ENCODE assay signal across 23 cellular contexts in the genomic region with DNA sequence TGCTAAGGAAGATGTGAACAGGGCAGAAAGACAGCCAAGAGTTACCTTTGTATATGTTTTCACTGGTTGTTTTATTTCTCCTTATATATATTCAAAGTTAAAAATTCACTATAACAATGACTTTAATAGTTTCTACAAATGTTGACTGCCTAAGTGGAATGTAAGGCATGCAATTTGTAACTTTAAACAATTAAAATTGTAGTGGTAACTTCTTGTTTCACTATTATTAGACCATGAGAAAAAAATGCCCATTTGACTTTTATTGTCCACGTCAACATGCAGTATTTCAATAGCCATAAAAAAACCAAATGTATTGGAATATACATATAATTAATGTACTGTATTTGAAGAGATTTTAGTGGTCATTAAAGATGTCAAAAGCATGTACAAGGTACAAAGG.
"Had no signal": no experiment of that assay in that cellular context is flagged by ENCODE, and none has a peak within 500 bp of the region (broad histone marks: within the 10 kb centered on the region; RNA-seq: fewer than 3 reads in every experiment).

No MANE protein-coding gene starts in this region.

- H3K36me3 Mint-ChIP-seq: brain had no signal

- DNase-seq: activated CD4-positive, alpha-beta T cell treated with anti-CD3 and anti-CD28 coated beads for 4 hours; activated CD4-positive, alpha-beta T cell treated with anti-CD3 and anti-CD28 coated beads, Interleukin-2, amount 10 ng/mL, durations not matched to agents 7 days and 5 days; activated CD4-positive, alpha-beta T cell treated with anti-CD3 and anti-CD28 coated beads, Interleukin-2, amount 50 U/mL, for 4 hours; activated CD4-positive, CD25-positive, alpha-beta regulatory T cell; activated CD4-positive, CD25-positive, alpha-beta regulatory T cell treated with anti-CD3 and anti-CD28 coated beads, Interleukin-2, amount 50 U/mL, for 72 hours; activated CD8-positive, alpha-beta memory T cell treated with anti-CD3 and anti-CD28 coated beads, Interleukin-2, amount 50 U/mL, for 48 hours; activated gamma-delta T cell; activated naive CD4-positive, alpha-beta T cell; activated naive CD4-positive, alpha-beta T cell treated with anti-CD3 and anti-CD28 coated beads, Interleukin-2, amount 50 U/mL, for 16 hours; activated T-cell treated with anti-CD3 and anti-CD28 coated beads for 4 hours; activated T-cell treated with anti-CD3 and anti-CD28 coated beads, Interleukin-2, amount 50 U/mL, for 24 hours; activated T-cell treated with anti-CD3 and anti-CD28 coated beads, Interleukin-2, amount 50 U/mL, for 72 hours; central memory CD4-positive, alpha-beta T cell; cerebellar nuclear complex; colonic mucosa; effector CD8-positive, alpha-beta T cell; esophagus squamous epithelium; head of caudate nucleus had no signal

- ATAC-seq: activated T-cell treated with anti-CD3 and anti-CD28 coated beads, Interleukin-2, amount 50 U/mL, for 72 hours had no signal

- H3K27me3 ChIP-seq: ascending aorta, breast epithelium, cardiac muscle cell, colonic mucosa, esophagus squamous epithelium had no signal

- H3K27ac ChIP-seq: ascending aorta, breast epithelium, cardiac muscle cell, colonic mucosa, epithelial cell of prostate, esophagus squamous epithelium had no signal

- H3K4me3 ChIP-seq: ascending aorta, breast epithelium, cardiac muscle cell, colonic mucosa, esophagus squamous epithelium had no signal

- H3K27me3 Mint-ChIP-seq: activated CD4-positive, alpha-beta T cell treated with anti-CD3 and anti-CD28 coated beads, Interleukin-2, amount 10 ng/mL, durations not matched to agents 7 days and 5 days; activated T-cell treated with anti-CD3 and anti-CD28 coated beads, Interleukin-2, amount 50 U/mL, for 24 hours; brain had no signal

- H3K4me3 Mint-ChIP-seq: activated CD4-positive, alpha-beta T cell treated with anti-CD3 and anti-CD28 coated beads, Interleukin-2, amount 10 ng/mL, durations not matched to agents 7 days and 5 days; activated T-cell treated with anti-CD3 and anti-CD28 coated beads, Interleukin-2, amount 50 U/mL, for 24 hours; activated T-cell treated with anti-CD3 and anti-CD28 coated beads, Interleukin-2, amount 50 U/mL, for 72 hours; brain had no signal

- H3K4me1 ChIP-seq: ascending aorta, breast epithelium, colonic mucosa, esophagus squamous epithelium had no signal

- H3K36me3 ChIP-seq: ascending aorta, breast epithelium, cardiac muscle cell, colonic mucosa, esophagus squamous epithelium had no signal

- H3K9me3 ChIP-seq: ascending aorta, breast epithelium, colonic mucosa, esophagus squamous epithelium had no signal

- H3K27ac Mint-ChIP-seq: activated CD4-positive, alpha-beta T cell treated with anti-CD3 and anti-CD28 coated beads, Interleukin-2, amount 10 ng/mL, durations not matched to agents 7 days and 5 days; activated T-cell treated with anti-CD3 and anti-CD28 coated beads, Interleukin-2, amount 50 U/mL, for 24 hours; activated T-cell treated with anti-CD3 and anti-CD28 coated beads, Interleukin-2, amount 50 U/mL, for 72 hours; brain had no signal
